ENCODE assay signal across 17 cellular contexts in genomic region chr2:74238879-74239278, GRCh38. TPM values are rescaled to one million over a fixed set of nuclear protein-coding genes. Genes with fewer than 3 reads are reported as not detected.
DNase-seq lines count a peak whose midpoint lies in the region; TF ChIP-seq lines count a peak whose summit lies in the region.
"Had no signal": no experiment of that assay in that cellular context is flagged by ENCODE, and none has a peak within 500 bp of the region (broad histone marks: within the 10 kb centered on the region; RNA-seq: fewer than 3 reads in every experiment).

No MANE protein-coding gene starts in this region.

- TF ChIP-seq CTCF in fibroblast of the aortic adventitia (IDR thresholded peaks at IDR 0.05; ENCODE audit: insufficient read depth, low read length) (no peak), Caco-2 (IDR thresholded peaks at IDR 0.05; ENCODE audit: insufficient read depth in 1 of 2, low read depth in 1 of 2, low read length in 1 of 2, severe bottlenecking in 1 of 2, unreplicated experiment in 1 of 2) (no peak), GM20000 (IDR thresholded peaks at IDR 0.05; ENCODE audit: extremely low read depth, missing control alignments) (no peak), stomach (IDR thresholded peaks at IDR 0.05) (no peak)

- no peak for TF ChIP-seq EP300 in stomach (IDR thresholded peaks at IDR 0.05)

- no peak overlapping the region for H3K27ac Mint-ChIP-seq in Caco-2 (ENCODE audit: unreplicated experiment)
- H3K27ac Mint-ChIP-seq: activated CD8-positive, alpha-beta T cell treated with anti-CD3 and anti-CD28 coated beads, Interleukin-2, amount 10 ng/mL, durations not matched to agents 7 days and 5 days; dendritic cell treated with granulocyte-macrophage colony-stimulating factor and Interleukin-4, amounts not matched to agents 40 ng/mL and 50 ng/mL, for 4 days; naive B cell; progenitor cell of endocrine pancreas; stimulated activated naive CD8-positive, alpha-beta T cell treated with anti-CD3 and anti-CD28 coated beads, Interleukin-15, Interleukin-2, amounts not matched to agents 100 ng/mL and 50 ng/mL, for 24 hours had no signal

- H3K36me3 Mint-ChIP-seq in Caco-2 (ENCODE audit: insufficient read depth, unreplicated experiment), result no peaks in the 10 kb centered on the region

- BruUV-seq in Caco-2 (replicated peaks; lab: Mats Ljungman, UMichigan), result no TSS peak

- no peak overlapping the region for H3K9ac ChIP-seq in adipocyte (ENCODE audit: low read length)

- peaks cover 3% of the 10 kb centered on the region for H3K4me1 Mint-ChIP-seq in Caco-2 (ENCODE audit: low read depth, unreplicated experiment)
- H3K4me1 Mint-ChIP-seq: naive B cell had no signal

- H3K9me3 ChIP-seq in adipocyte (ENCODE audit: control insufficient read depth, low read length) (peaks cover 5% of the 10 kb centered on the region), Caco-2 (no peaks in the 10 kb centered on the region), stomach (no peaks in the 10 kb centered on the region)
- H3K9me3 ChIP-seq: esophagus muscularis mucosa had no signal

- no peak overlapping the region for H3K4me3 ChIP-seq in adipocyte (ENCODE audit: low read length)
- no peak overlapping the region for H3K4me3 ChIP-seq in fibroblast of the aortic adventitia (ENCODE audit: low read depth, low read length)
- no peak overlapping the region for H3K4me3 ChIP-seq in Caco-2 (ENCODE audit: low read depth, low read length)
- no peak overlapping the region for H3K4me3 ChIP-seq in stomach
- H3K4me3 ChIP-seq: esophagus muscularis mucosa had no signal

- CTCF ChIA-PET in Caco-2 (lab: Charles Lee), result interaction anchor here (0.6 kb wide), 1 partner anchor 163 kb away, joined by 4 read pairs; no protein-coding TSS in a partner anchor

- TF ChIP-seq POLR2A in stomach (IDR thresholded peaks at IDR 0.05), result no peak

- 82 to 100% (median 93%) methylated on average over 2 of the region's 2 CpGs for WGBS in stomach, 5 donors

- H3K9me3 Mint-ChIP-seq in Caco-2 (ENCODE audit: unreplicated experiment), result no peaks in the 10 kb centered on the region
- H3K9me3 Mint-ChIP-seq: dendritic cell treated with granulocyte-macrophage colony-stimulating factor and Interleukin-4, amounts not matched to agents 40 ng/mL and 50 ng/mL, for 4 days; naive B cell; stimulated activated naive CD8-positive, alpha-beta T cell treated with anti-CD3 and anti-CD28 coated beads, Interleukin-15, Interleukin-2, amounts not matched to agents 100 ng/mL and 50 ng/mL, for 24 hours had no signal

- POLR2A ChIA-PET in Caco-2 (lab: Charles Lee), result no interaction called here

- intact Hi-C loops in Caco-2 (cut with micrococcal nuclease; ENCODE audit: unreplicated experiment), result no loop called here
- intact Hi-C loops in stomach (cut with DNase I; ENCODE audit: low total_unique reads), result no loop called here

- H3K4me1 ChIP-seq in adipocyte (ENCODE audit: control insufficient read depth, insufficient read depth, low read length) (no peaks in the 10 kb centered on the region), Caco-2 (no peaks in the 10 kb centered on the region), stomach (no peaks in the 10 kb centered on the region)

- peak; percentile 41 for DNase-seq in A172 (ENCODE audit: low spot score)
- peak; percentile 84 for DNase-seq in HCEC 1CT
- DNase-seq in adipocyte (ENCODE audit: low read depth), result peak; percentile 29
- peak; percentile 76 for DNase-seq in fibroblast of the aortic adventitia (ENCODE audit: low read depth)
- no peak for DNase-seq in Caco-2
- DNase-seq in GM20000 (ENCODE audit: low spot score), result no peak
- DNase-seq in stomach, result no peak
- no peak for DNase-seq in NCI-H1436 (lab: John Stamatoyannopoulos, UW)
- DNase-seq: activated CD8-positive, alpha-beta T cell treated with anti-CD3 and anti-CD28 coated beads, Interleukin-2, amount 10 ng/mL, durations not matched to agents 7 days and 5 days; Karpas-422; naive B cell; NCI-H1694 treated with DMSO at 0.1 percent for 48 hours; NCI-H524 treated with DMSO at 0.1 percent for 48 hours had no signal

- H3K27me3 ChIP-seq in adipocyte (replicated peaks; ENCODE audit: control insufficient read depth, insufficient read depth, low read length), result no peaks in the 10 kb centered on the region
- H3K27me3 ChIP-seq in Caco-2 (replicated peaks; ENCODE audit: control insufficient read depth, insufficient read depth, low read length), result no peaks in the 10 kb centered on the region
- no peaks in the 10 kb centered on the region for H3K27me3 ChIP-seq in stomach
- H3K27me3 ChIP-seq: esophagus muscularis mucosa had no signal

- no peak overlapping the region for H3K4me3 Mint-ChIP-seq in Caco-2 (ENCODE audit: unreplicated experiment)
- H3K4me3 Mint-ChIP-seq: activated CD8-positive, alpha-beta T cell treated with anti-CD3 and anti-CD28 coated beads, Interleukin-2, amount 10 ng/mL, durations not matched to agents 7 days and 5 days; dendritic cell treated with granulocyte-macrophage colony-stimulating factor and Interleukin-4, amounts not matched to agents 40 ng/mL and 50 ng/mL, for 4 days; naive B cell; stimulated activated naive CD8-positive, alpha-beta T cell treated with anti-CD3 and anti-CD28 coated beads, Interleukin-15, Interleukin-2, amounts not matched to agents 100 ng/mL and 50 ng/mL, for 24 hours had no signal

- H3K36me3 ChIP-seq in adipocyte (ENCODE audit: control insufficient read depth, insufficient read depth, low read length, severe bottlenecking), result no peaks in the 10 kb centered on the region
- H3K36me3 ChIP-seq in Caco-2 (ENCODE audit: control insufficient read depth, insufficient read depth, low read length), result no peaks in the 10 kb centered on the region
- H3K36me3 ChIP-seq in stomach, result peaks cover 0 to 12% (median 0%) of the 10 kb centered on the region in 4 donors

- H3K27ac ChIP-seq in stomach, result no peak overlapping the region
- H3K27ac ChIP-seq: esophagus muscularis mucosa had no signal

- H3K27me3 Mint-ChIP-seq in Caco-2 (ENCODE audit: insufficient read depth, unreplicated experiment), result no peaks in the 10 kb centered on the region
- H3K27me3 Mint-ChIP-seq: naive B cell; progenitor cell of endocrine pancreas; stimulated activated naive CD8-positive, alpha-beta T cell treated with anti-CD3 and anti-CD28 coated beads, Interleukin-15, Interleukin-2, amounts not matched to agents 100 ng/mL and 50 ng/mL, for 24 hours had no signal

RNA-seq across cellular contexts. Expression of gene MTHFD2, which starts 40.5 kb away (rescaled TPM):
- total RNA-seq in A172 (2014; rRNA removed; shearing (Covaris generic)), result 91.8 and 104 TPM in 2 replicates
- total RNA-seq in fibroblast of the aortic adventitia (ENCODE audit: low replicate concordance), result 38.7 and 254 TPM in 2 replicates
- total RNA-seq in Caco-2 (2022), result 416 and 470 TPM in 2 replicates
- total RNA-seq in stomach, result 10 to 100 TPM in 3 of 5 donors, 1 to 10 TPM in 2; 4.3 to 51.3 (median 37.7) TPM
- polyA plus RNA-seq in stomach, result 10 to 100 TPM; 34.1 to 54.1 (median 42.1) TPM

Comparison
In these comparisons a context has a peak if more than half of its experiments do, and no peak if none do; other contexts are left out.
1. DNase-seq: peak in A172 (single experiment), HCEC 1CT (single experiment), adipocyte (single experiment) and fibroblast of the aortic adventitia (single experiment); none in Caco-2 (0 of 2), GM20000 (single experiment), stomach (single experiment) and NCI-H1436 (single experiment).